22 cellular contexts compared by ENCODE assay signal in the genomic region with DNA sequence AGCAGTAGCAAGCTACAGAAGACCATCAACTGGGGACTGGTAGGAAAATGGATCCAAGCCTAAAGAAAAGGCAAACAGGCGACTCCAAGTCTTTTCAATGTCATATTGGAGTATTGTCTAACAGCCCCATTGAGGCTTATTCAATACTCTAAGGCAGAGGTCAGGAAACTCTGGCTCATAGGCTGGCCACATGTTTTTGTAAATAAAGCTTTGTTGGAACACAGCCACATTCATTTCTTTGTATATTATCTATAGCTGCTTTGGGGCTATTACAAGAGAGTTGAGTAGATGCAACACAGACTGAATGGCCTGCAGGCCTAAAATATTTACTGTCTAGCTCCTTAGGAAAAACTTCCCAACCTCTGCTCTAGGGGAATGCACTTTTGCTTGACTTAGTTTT.
"Had no signal": no experiment of that assay in that cellular context is flagged by ENCODE, and none has a peak within 500 bp of the region (broad histone marks: within the 10 kb centered on the region; RNA-seq: fewer than 3 reads in every experiment).

No MANE protein-coding gene starts in this region.

- H3K36me3 Mint-ChIP-seq: naive thymus-derived CD4-positive, alpha-beta T cell; stimulated activated naive B cell treated with anti-CD40 and anti-IgM and Interleukin-4, amounts not matched to agents 10 μg/mL and 1 μg/mL and 100 μg/mL, for 72 hours had no signal

- H3K4me3 Mint-ChIP-seq: naive thymus-derived CD4-positive, alpha-beta T cell; nephron progenitor cell; stimulated activated naive B cell treated with anti-CD40 and anti-IgM and Interleukin-4, amounts not matched to agents 10 μg/mL and 1 μg/mL and 100 μg/mL, for 72 hours; stimulated activated naive CD8-positive, alpha-beta T cell treated with anti-CD3 and anti-CD28 coated beads, Interleukin-15, amount 100 ng/mL, for 72 hours had no signal

- H2AFZ ChIP-seq: hepatocyte, parathyroid adenoma had no signal

- H3K36me3 ChIP-seq: prostate gland, right lobe of liver had no signal

- DNase-seq: caudate nucleus; dorsolateral prefrontal cortex; effector CD8-positive, alpha-beta T cell; head of caudate nucleus; left colon; left ventricle myocardium superior; naive thymus-derived CD4-positive, alpha-beta T cell; nephron progenitor cell; retina; right lobe of liver; stimulated activated CD4-positive, alpha-beta T cell treated with anti-CD3 and anti-CD28 coated beads, Interleukin-2, amount 100 ng/mL, for 24 hours; stimulated activated CD4-positive, alpha-beta T cell treated with anti-CD3 and anti-CD28 coated beads, Interleukin-4, amount 100 ng/mL, for 4 hours; stimulated activated naive B cell treated with anti-CD40 and anti-IgM and Interleukin-4, amounts not matched to agents 10 μg/mL and 1 μg/mL and 100 μg/mL, for 72 hours; stimulated activated naive CD8-positive, alpha-beta T cell treated with anti-CD3 and anti-CD28 coated beads, Interleukin-15, amount 100 ng/mL, for 72 hours; substantia nigra; trophoblast cell had no signal

- H3K79me2 ChIP-seq: hepatocyte, parathyroid adenoma had no signal

- H3K4me3 ChIP-seq: coronary artery, dorsolateral prefrontal cortex, hepatocyte, lung, prostate gland, right lobe of liver had no signal

- H3K27ac ChIP-seq: coronary artery, hepatocyte, parathyroid adenoma, prostate gland, right lobe of liver had no signal

- H3K27me3 ChIP-seq: dorsolateral prefrontal cortex, hepatocyte, right lobe of liver had no signal

- H3K9ac ChIP-seq: parathyroid adenoma had no signal

- H3K4me1 ChIP-seq: parathyroid adenoma, prostate gland, right lobe of liver had no signal

- ATAC-seq: esophagus mucosa; left colon; left ventricle myocardium superior; naive thymus-derived CD4-positive, alpha-beta T cell; right lobe of liver; stimulated activated naive B cell treated with anti-CD40 and anti-IgM and Interleukin-4, amounts not matched to agents 10 μg/mL and 1 μg/mL and 100 μg/mL, for 72 hours; stimulated activated naive CD8-positive, alpha-beta T cell treated with anti-CD3 and anti-CD28 coated beads, Interleukin-15, amount 100 ng/mL, for 72 hours had no signal

- H3K9me3 Mint-ChIP-seq: stimulated activated naive CD8-positive, alpha-beta T cell treated with anti-CD3 and anti-CD28 coated beads, Interleukin-15, amount 100 ng/mL, for 72 hours had no signal

- H3K9me3 ChIP-seq: prostate gland, right lobe of liver had no signal

- H3K27ac Mint-ChIP-seq: naive thymus-derived CD4-positive, alpha-beta T cell; nephron progenitor cell; stimulated activated naive B cell treated with anti-CD40 and anti-IgM and Interleukin-4, amounts not matched to agents 10 μg/mL and 1 μg/mL and 100 μg/mL, for 72 hours; stimulated activated naive CD8-positive, alpha-beta T cell treated with anti-CD3 and anti-CD28 coated beads, Interleukin-15, amount 100 ng/mL, for 72 hours had no signal

- H3K4me2 ChIP-seq: hepatocyte had no signal

- H3K4me1 Mint-ChIP-seq: naive thymus-derived CD4-positive, alpha-beta T cell; nephron progenitor cell; stimulated activated naive B cell treated with anti-CD40 and anti-IgM and Interleukin-4, amounts not matched to agents 10 μg/mL and 1 μg/mL and 100 μg/mL, for 72 hours; stimulated activated naive CD8-positive, alpha-beta T cell treated with anti-CD3 and anti-CD28 coated beads, Interleukin-15, amount 100 ng/mL, for 72 hours had no signal
